Comparison of ENCODE assay signal across 18 cellular contexts in genomic region chr21:16423921-16424320, GRCh38.
DNase-seq lines count a peak whose midpoint lies in the region; ATAC-seq and TF ChIP-seq lines count a peak whose summit lies in the region.
"Had no signal": no experiment of that assay in that cellular context is flagged by ENCODE, and none has a peak within 500 bp of the region (broad histone marks: within the 10 kb centered on the region; RNA-seq: fewer than 3 reads in every experiment).

No MANE protein-coding gene starts in this region.

- no peaks in the 10 kb centered on the region; the same call in 1 of the 2 replicates for H3K27me3 Mint-ChIP-seq in HFFc6 (ENCODE audit: insufficient read depth)
- H3K27me3 Mint-ChIP-seq: CD4-positive, alpha-beta T cell had no signal

- peaks cover 25% of the 10 kb centered on the region for H3K4me1 Mint-ChIP-seq in HFFc6 (ENCODE audit: low read depth)

- no peak for TF ChIP-seq CTCF in astrocyte of the cerebellum (IDR thresholded peaks at IDR 0.05; ENCODE audit: low read depth, low read length, missing control alignments)
- TF ChIP-seq CTCF in fibroblast of the aortic adventitia (IDR thresholded peaks at IDR 0.05; ENCODE audit: insufficient read depth, low read length), result no peak
- no peak for TF ChIP-seq CTCF in omental fat pad (IDR thresholded peaks at IDR 0.05)
- TF ChIP-seq CTCF in HFFc6 (IDR thresholded peaks at IDR 0.05), result no peak

- H3K36me3 Mint-ChIP-seq in HFFc6 (ENCODE audit: low read depth), result no peaks in the 10 kb centered on the region

- in situ Hi-C loops in astrocyte of the cerebellum (cut with HindIII; ENCODE audit: low sequenced_read_pairs), result no loop called here

- peak; percentile 17 for DNase-seq in LHCN-M2 (ENCODE audit: low read depth)
- DNase-seq in astrocyte of the cerebellum (ENCODE audit: low read depth), result no peak
- peak; percentile 51 for DNase-seq in fibroblast of the aortic adventitia (ENCODE audit: low read depth)
- DNase-seq in omental fat pad (ENCODE audit: low spot score), result no peak
- no peak for DNase-seq in HFFc6
- DNase-seq: activated T-cell treated with anti-CD3 and anti-CD28 coated beads, Interleukin-2, amount 50 U/mL, for 48 hours; CD4-positive, alpha-beta T cell; foreskin melanocyte; GF-D8; kidney glomerular epithelial cell; NCI-H187; NCI-H748 treated with DMSO at 0.1 percent for 48 hours had no signal

- ATAC-seq in omental fat pad (ENCODE audit: low FRiP score) (no peak), HG02885 (IDR thresholded peaks at IDR 0.05; ENCODE audit: poor library complexity, unreplicated experiment) (no peak), HG02588 (IDR thresholded peaks at IDR 0.05; ENCODE audit: unreplicated experiment) (no peak)
- ATAC-seq: activated CD4-positive, CD25-positive, alpha-beta regulatory T cell treated with anti-CD3 and anti-CD28 coated beads, Interleukin-2, amount 50 U/mL, for 24 hours had no signal

- H3K4me3 Mint-ChIP-seq in HFFc6, result no peak overlapping the region
- H3K4me3 Mint-ChIP-seq: CD4-positive, alpha-beta T cell had no signal

- H3K9me3 Mint-ChIP-seq in HFFc6, result no peaks in the 10 kb centered on the region
- H3K9me3 Mint-ChIP-seq: CD4-positive, alpha-beta T cell had no signal

- no peak overlapping the region for H3K27ac Mint-ChIP-seq in HFFc6
- H3K27ac Mint-ChIP-seq: CD4-positive, alpha-beta T cell had no signal

- H3K4me3 ChIP-seq in astrocyte of the cerebellum (ENCODE audit: low read depth, low read length) (peak overlapping the region; percentile 31), fibroblast of the aortic adventitia (ENCODE audit: low read depth, low read length) (peak overlapping the region; percentile 41), skin epidermis (peak overlapping the region in 4 of 7 experiments; percentile 0 to 28 (median 4))
- H3K4me3 ChIP-seq: cardiac muscle cell, SJCRH30 had no signal

- peak overlapping the region in 18 of 21 experiments; percentile 2 to 82 (median 61) for H3K27ac ChIP-seq in skin epidermis
- H3K27ac ChIP-seq: cardiac muscle cell, SJCRH30 had no signal

Comparison
In these comparisons a context has a peak if more than half of its experiments do, and no peak if none do; other contexts are left out.
1. DNase-seq: peak in LHCN-M2 (single experiment) and fibroblast of the aortic adventitia (single experiment); none in astrocyte of the cerebellum (single experiment), omental fat pad (single experiment) and HFFc6 (single experiment).
2. Peak in every context shown above with its lines, with median percentiles within 50 percentile points of each other: H3K4me3 ChIP-seq.